ENCODE assay signal across 1 cellular context in the genomic region with DNA sequence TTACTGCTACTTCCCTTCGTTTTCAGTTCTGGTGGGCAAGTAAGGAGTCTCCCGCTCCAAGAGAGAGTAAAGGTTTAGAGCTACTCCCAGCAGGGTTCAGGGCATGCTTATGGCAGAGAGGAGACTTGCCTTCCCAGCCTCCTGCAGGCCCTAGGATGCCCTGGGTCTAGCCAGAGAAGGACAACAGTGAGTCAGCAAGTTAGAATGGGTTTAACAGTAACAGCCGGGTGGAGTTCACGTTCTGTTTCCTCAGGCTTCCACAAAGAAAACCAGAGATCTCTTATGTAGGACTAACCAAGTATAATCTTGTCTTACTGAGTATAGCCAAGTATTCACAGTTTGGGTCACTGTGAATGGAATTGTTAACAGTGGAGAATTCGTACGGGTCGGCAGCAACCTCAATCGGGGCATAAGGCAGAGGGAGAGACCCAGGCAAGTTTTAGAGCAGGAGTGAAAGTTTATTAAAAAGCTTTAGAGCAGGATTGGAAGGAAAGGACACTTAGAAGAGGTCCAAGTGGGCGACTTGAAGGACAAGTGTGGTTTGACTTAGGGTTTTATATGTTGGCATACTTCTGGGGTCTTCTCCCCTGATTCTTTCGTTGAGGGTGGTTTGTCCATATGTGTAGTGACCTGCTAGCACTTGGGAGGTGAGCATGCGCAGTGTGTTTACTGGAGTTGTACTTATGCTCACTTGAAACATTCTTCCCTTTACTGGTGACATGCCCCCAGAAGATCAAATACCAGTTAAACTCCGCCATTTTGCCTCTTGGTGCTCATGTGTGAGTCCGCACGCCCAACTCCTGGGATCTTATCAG.
TF ChIP-seq lines count a peak whose summit lies in the region.

No MANE protein-coding gene starts in this region.

TF ChIP-seq in K562, 482 proteins besides CTCF, POLR2A, EP300 and RAD21 (continued from another document and continues in another):
- TF ChIP-seq ETV1 (tag; conservative IDR thresholded peaks at IDR 0.05; ENCODE audit: low read depth) (peak; percentile 40; the same call in 1 of the 2 replicates), NR2C1 (IDR thresholded peaks at IDR 0.05) (no peak), NR2C1 (tag; IDR thresholded peaks at IDR 0.05) (peak; percentile 64), PTTG1 (tag; IDR thresholded peaks at IDR 0.05; ENCODE audit: low read depth) (peak; percentile 45; the same call in 1 of the 2 replicates), ARNT (IDR thresholded peaks at IDR 0.05) (peak in 1 of 2 experiments; percentile 41; a peak in 2 of 4 replicates), SRSF3 (IDR thresholded peaks at IDR 0.05; ENCODE audit: insufficient read depth, low read length) (no peak), CBX5 (IDR thresholded peaks at IDR 0.05; ENCODE audit: borderline replicate concordance, low read depth) (no peak), ZNF57 (CRISPR knock-in tag; IDR thresholded peaks at IDR 0.05) (no peak), FOXJ2 (tag; IDR thresholded peaks at IDR 0.05) (peak; percentile 76; the same call in 1 of the 2 replicates), DDX20 (tag; IDR thresholded peaks at IDR 0.05; ENCODE audit: low read depth) (peak; percentile 52), SIN3A (IDR thresholded peaks at IDR 0.05; ENCODE audit: borderline replicate concordance in 2 of 2, control insufficient read depth in 1 of 2, low read depth in 2 of 2, low read length in 2 of 2) (no peak), KDM5B (IDR thresholded peaks at IDR 0.05; ENCODE audit: insufficient replicate concordance, low read depth, low read length) (peak; percentile 58), ASH1L (IDR thresholded peaks at IDR 0.05; ENCODE audit: borderline replicate concordance, low read depth, partially characterized antibody) (no peak), GATAD2A (IDR thresholded peaks at IDR 0.05) (0 out of 2 replicates have a peak, but pooled peaks have one; percentile 15), MTA2 (IDR thresholded peaks at IDR 0.05; ENCODE audit: low read depth) (no peak), RBM39 (optimal IDR thresholded peaks at IDR 0.05; ENCODE audit: low read depth, low read length) (no peak), ZNF445 (CRISPR knock-in tag; IDR thresholded peaks at IDR 0.05; ENCODE audit: low read depth) (no peak; the same call in 1 of the 2 replicates), ZBTB1 (CRISPR knock-in tag; IDR thresholded peaks at IDR 0.05; ENCODE audit: borderline replicate concordance, low read depth) (no peak), PYGO2 (tag; IDR thresholded peaks at IDR 0.05) (peak; percentile 51; the same call in 1 of the 2 replicates), ZFP1 (CRISPR knock-in tag; IDR thresholded peaks at IDR 0.05) (no peak), TOE1 (IDR thresholded peaks at IDR 0.05; ENCODE audit: borderline replicate concordance) (no peak), TOE1 (CRISPR knock-in tag; IDR thresholded peaks at IDR 0.05; ENCODE audit: borderline replicate concordance, low read depth) (no peak), HDAC6 (IDR thresholded peaks at IDR 0.05; ENCODE audit: low read depth, low read length) (no peak), CCNT2 (IDR thresholded peaks at IDR 0.05; ENCODE audit: borderline replicate concordance, extremely low read depth, insufficient read length, low read depth, low read length) (no peak), ZNF77 (CRISPR knock-in tag; IDR thresholded peaks at IDR 0.05) (no peak), CC2D1A (IDR thresholded peaks at IDR 0.05) (peak; percentile 32; the same call in 1 of the 2 replicates), NR1H2 (CRISPR knock-in tag; IDR thresholded peaks at IDR 0.05) (no peak), ZNF324 (CRISPR knock-in tag; IDR thresholded peaks at IDR 0.05) (peak; percentile 40; the same call in 1 of the 2 replicates), MAFG (tag; conservative IDR thresholded peaks at IDR 0.05) (peak; percentile 98), DIDO1 (tag; IDR thresholded peaks at IDR 0.05; ENCODE audit: low read depth) (0 out of 2 replicates have a peak, but pooled peaks have one; percentile 42), ZNF778 (CRISPR knock-in tag; IDR thresholded peaks at IDR 0.05) (no peak), ZNF408 (CRISPR knock-in tag; IDR thresholded peaks at IDR 0.05; ENCODE audit: low read depth) (no peak)
- TF ChIP-seq, protein P1, sequence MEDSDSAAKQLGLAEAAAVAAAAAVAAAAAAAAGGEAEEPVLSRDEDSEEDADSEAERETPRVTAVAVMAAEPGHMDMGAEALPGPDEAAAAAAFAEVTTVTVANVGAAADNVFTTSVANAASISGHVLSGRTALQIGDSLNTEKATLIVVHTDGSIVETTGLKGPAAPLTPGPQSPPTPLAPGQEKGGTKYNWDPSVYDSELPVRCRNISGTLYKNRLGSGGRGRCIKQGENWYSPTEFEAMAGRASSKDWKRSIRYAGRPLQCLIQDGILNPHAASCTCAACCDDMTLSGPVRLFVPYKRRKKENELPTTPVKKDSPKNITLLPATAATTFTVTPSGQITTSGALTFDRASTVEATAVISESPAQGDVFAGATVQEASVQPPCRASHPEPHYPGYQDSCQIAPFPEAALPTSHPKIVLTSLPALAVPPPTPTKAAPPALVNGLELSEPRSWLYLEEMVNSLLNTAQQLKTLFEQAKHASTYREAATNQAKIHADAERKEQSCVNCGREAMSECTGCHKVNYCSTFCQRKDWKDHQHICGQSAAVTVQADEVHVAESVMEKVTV (CRISPR knock-in tag; IDR thresholded peaks at IDR 0.05): no peak
- TF ChIP-seq, protein P2, sequence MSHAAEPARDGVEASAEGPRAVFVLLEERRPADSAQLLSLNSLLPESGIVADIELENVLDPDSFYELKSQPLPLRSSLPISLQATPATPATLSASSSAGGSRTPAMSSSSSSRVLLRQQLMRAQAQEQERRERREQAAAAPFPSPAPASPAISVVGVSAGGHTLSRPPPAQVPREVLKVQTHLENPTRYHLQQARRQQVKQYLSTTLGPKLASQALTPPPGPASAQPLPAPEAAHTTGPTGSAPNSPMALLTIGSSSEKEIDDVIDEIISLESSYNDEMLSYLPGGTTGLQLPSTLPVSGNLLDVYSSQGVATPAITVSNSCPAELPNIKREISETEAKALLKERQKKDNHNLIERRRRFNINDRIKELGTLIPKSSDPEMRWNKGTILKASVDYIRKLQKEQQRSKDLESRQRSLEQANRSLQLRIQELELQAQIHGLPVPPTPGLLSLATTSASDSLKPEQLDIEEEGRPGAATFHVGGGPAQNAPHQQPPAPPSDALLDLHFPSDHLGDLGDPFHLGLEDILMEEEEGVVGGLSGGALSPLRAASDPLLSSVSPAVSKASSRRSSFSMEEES (CRISPR knock-in tag; IDR thresholded peaks at IDR 0.05): no peak
- TF ChIP-seq, protein P3, sequence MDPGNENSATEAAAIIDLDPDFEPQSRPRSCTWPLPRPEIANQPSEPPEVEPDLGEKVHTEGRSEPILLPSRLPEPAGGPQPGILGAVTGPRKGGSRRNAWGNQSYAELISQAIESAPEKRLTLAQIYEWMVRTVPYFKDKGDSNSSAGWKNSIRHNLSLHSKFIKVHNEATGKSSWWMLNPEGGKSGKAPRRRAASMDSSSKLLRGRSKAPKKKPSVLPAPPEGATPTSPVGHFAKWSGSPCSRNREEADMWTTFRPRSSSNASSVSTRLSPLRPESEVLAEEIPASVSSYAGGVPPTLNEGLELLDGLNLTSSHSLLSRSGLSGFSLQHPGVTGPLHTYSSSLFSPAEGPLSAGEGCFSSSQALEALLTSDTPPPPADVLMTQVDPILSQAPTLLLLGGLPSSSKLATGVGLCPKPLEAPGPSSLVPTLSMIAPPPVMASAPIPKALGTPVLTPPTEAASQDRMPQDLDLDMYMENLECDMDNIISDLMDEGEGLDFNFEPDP (CRISPR knock-in tag; IDR thresholded peaks at IDR 0.05): no peak
- TF ChIP-seq, protein P4, sequence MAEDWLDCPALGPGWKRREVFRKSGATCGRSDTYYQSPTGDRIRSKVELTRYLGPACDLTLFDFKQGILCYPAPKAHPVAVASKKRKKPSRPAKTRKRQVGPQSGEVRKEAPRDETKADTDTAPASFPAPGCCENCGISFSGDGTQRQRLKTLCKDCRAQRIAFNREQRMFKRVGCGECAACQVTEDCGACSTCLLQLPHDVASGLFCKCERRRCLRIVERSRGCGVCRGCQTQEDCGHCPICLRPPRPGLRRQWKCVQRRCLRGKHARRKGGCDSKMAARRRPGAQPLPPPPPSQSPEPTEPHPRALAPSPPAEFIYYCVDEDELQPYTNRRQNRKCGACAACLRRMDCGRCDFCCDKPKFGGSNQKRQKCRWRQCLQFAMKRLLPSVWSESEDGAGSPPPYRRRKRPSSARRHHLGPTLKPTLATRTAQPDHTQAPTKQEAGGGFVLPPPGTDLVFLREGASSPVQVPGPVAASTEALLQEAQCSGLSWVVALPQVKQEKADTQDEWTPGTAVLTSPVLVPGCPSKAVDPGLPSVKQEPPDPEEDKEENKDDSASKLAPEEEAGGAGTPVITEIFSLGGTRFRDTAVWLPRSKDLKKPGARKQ (CRISPR knock-in tag; IDR thresholded peaks at IDR 0.05): no peak
- TF ChIP-seq, protein P5, sequence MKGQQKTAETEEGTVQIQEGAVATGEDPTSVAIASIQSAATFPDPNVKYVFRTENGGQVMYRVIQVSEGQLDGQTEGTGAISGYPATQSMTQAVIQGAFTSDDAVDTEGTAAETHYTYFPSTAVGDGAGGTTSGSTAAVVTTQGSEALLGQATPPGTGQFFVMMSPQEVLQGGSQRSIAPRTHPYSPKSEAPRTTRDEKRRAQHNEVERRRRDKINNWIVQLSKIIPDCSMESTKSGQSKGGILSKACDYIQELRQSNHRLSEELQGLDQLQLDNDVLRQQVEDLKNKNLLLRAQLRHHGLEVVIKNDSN (CRISPR knock-in tag; IDR thresholded peaks at IDR 0.05): peak; percentile 28; the same call in 1 of the 2 replicates
- TF ChIP-seq, protein P6, sequence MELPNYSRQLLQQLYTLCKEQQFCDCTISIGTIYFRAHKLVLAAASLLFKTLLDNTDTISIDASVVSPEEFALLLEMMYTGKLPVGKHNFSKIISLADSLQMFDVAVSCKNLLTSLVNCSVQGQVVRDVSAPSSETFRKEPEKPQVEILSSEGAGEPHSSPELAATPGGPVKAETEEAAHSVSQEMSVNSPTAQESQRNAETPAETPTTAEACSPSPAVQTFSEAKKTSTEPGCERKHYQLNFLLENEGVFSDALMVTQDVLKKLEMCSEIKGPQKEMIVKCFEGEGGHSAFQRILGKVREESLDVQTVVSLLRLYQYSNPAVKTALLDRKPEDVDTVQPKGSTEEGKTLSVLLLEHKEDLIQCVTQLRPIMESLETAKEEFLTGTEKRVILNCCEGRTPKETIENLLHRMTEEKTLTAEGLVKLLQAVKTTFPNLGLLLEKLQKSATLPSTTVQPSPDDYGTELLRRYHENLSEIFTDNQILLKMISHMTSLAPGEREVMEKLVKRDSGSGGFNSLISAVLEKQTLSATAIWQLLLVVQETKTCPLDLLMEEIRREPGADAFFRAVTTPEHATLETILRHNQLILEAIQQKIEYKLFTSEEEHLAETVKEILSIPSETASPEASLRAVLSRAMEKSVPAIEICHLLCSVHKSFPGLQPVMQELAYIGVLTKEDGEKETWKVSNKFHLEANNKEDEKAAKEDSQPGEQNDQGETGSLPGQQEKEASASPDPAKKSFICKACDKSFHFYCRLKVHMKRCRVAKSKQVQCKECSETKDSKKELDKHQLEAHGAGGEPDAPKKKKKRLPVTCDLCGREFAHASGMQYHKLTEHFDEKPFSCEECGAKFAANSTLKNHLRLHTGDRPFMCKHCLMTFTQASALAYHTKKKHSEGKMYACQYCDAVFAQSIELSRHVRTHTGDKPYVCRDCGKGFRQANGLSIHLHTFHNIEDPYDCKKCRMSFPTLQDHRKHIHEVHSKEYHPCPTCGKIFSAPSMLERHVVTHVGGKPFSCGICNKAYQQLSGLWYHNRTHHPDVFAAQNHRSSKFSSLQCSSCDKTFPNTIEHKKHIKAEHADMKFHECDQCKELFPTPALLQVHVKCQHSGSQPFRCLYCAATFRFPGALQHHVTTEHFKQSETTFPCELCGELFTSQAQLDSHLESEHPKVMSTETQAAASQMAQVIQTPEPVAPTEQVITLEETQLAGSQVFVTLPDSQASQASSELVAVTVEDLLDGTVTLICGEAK (IDR thresholded peaks at IDR 0.05): peak; percentile 33; the same call in 1 of the 2 replicates
- TF ChIP-seq, protein P6 (CRISPR knock-in tag; IDR thresholded peaks at IDR 0.05): no peak
- TF ChIP-seq, protein P7, sequence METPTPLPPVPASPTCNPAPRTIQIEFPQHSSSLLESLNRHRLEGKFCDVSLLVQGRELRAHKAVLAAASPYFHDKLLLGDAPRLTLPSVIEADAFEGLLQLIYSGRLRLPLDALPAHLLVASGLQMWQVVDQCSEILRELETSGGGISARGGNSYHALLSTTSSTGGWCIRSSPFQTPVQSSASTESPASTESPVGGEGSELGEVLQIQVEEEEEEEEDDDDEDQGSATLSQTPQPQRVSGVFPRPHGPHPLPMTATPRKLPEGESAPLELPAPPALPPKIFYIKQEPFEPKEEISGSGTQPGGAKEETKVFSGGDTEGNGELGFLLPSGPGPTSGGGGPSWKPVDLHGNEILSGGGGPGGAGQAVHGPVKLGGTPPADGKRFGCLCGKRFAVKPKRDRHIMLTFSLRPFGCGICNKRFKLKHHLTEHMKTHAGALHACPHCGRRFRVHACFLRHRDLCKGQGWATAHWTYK (CRISPR knock-in tag; IDR thresholded peaks at IDR 0.05): peak; percentile 88
- TF ChIP-seq, protein P8, sequence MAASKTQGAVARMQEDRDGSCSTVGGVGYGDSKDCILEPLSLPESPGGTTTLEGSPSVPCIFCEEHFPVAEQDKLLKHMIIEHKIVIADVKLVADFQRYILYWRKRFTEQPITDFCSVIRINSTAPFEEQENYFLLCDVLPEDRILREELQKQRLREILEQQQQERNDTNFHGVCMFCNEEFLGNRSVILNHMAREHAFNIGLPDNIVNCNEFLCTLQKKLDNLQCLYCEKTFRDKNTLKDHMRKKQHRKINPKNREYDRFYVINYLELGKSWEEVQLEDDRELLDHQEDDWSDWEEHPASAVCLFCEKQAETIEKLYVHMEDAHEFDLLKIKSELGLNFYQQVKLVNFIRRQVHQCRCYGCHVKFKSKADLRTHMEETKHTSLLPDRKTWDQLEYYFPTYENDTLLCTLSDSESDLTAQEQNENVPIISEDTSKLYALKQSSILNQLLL (CRISPR knock-in tag; IDR thresholded peaks at IDR 0.05; ENCODE audit: borderline replicate concordance): no peak
